16 cellular contexts compared by ENCODE assay signal in genomic region chr3:23017800-23018199, GRCh38.
DNase-seq lines count a peak whose midpoint lies in the region; ATAC-seq, FAIRE-seq and TF ChIP-seq lines count a peak whose summit lies in the region.
"Had no signal": no experiment of that assay in that cellular context is flagged by ENCODE, and none has a peak within 500 bp of the region (broad histone marks: within the 10 kb centered on the region; RNA-seq: fewer than 3 reads in every experiment).

No MANE protein-coding gene starts in this region.

- TF ChIP-seq CTCF in D721Med (IDR thresholded peaks at IDR 0.05; ENCODE audit: insufficient read depth, missing control alignments) (no peak), GM20000 (IDR thresholded peaks at IDR 0.05; ENCODE audit: extremely low read depth, missing control alignments) (no peak)

- no peak overlapping the region for H3K14ac ChIP-seq in trophoblast cell (ENCODE audit: low read length)

- H2AK5ac ChIP-seq in trophoblast cell (ENCODE audit: low read length): no peak overlapping the region

- H3K4me3 ChIP-seq in trophoblast cell (ENCODE audit: low read depth, low read length): no peak overlapping the region
- H3K4me3 ChIP-seq: cardiac muscle cell had no signal

- H2BK5ac ChIP-seq in trophoblast cell (ENCODE audit: low read depth, low read length, poor library complexity): no peak overlapping the region

- no peak overlapping the region for H4K8ac ChIP-seq in trophoblast cell (ENCODE audit: low read depth, low read length)

- no peaks in the 10 kb centered on the region for H3K27me3 ChIP-seq in trophoblast cell (ENCODE audit: insufficient read depth, low read length)
- H3K27me3 ChIP-seq: cardiac muscle cell had no signal

- DNase-seq in HCEC 1CT: peak; percentile 6
- peak; percentile 85 for DNase-seq in RPMI7951 (ENCODE audit: low read depth)
- DNase-seq in epithelial cell of prostate (ENCODE audit: low read depth, low spot score): peak; percentile 43
- DNase-seq in trophoblast cell: peak; percentile 94 to 98
- DNase-seq in NCI-H187 treated with DMSO at 0.1 percent for 48 hours (lab: John Stamatoyannopoulos, UW): no peak
- no peak for DNase-seq in D721Med (ENCODE audit: insufficient read length, low spot score)
- DNase-seq in GM20000 (ENCODE audit: low spot score): no peak
- DNase-seq: activated CD4-positive, alpha-beta T cell treated with anti-CD3 and anti-CD28 coated beads, Interleukin-2, amount 10 ng/mL, durations not matched to agents 7 days and 5 days; CD4-positive, alpha-beta memory T cell; KG1; NCI-H1436 treated with DMSO at 0.1 percent for 48 hours; NCI-H526; nucleus accumbens; T-helper 9 cell had no signal

- ATAC-seq in HG03025 (IDR thresholded peaks at IDR 0.05; ENCODE audit: low FRiP score, unreplicated experiment): no peak

- no peak for FAIRE-seq in D721Med (lab: Jason Lieb, UNC)

- no peaks in the 10 kb centered on the region for H3K9me3 ChIP-seq in trophoblast cell (ENCODE audit: insufficient read depth, low read depth, low read length)

- no peak overlapping the region for H2AFZ ChIP-seq in trophoblast cell (ENCODE audit: insufficient read depth, low read length, poor library complexity)

- no peak overlapping the region for H2BK12ac ChIP-seq in trophoblast cell (ENCODE audit: low read length)

- no peaks in the 10 kb centered on the region for H3K36me3 ChIP-seq in trophoblast cell (ENCODE audit: control insufficient read depth in 1 of 2, insufficient read depth in 2 of 2, low read length in 2 of 2)
- H3K36me3 ChIP-seq: cardiac muscle cell had no signal

- H2BK120ac ChIP-seq in trophoblast cell (ENCODE audit: insufficient read depth, low read length, poor library complexity): no peak overlapping the region

- no peak overlapping the region for H3K23ac ChIP-seq in trophoblast cell (ENCODE audit: low read length)

- H3K79me1 ChIP-seq in trophoblast cell (ENCODE audit: low read length): peaks cover 11% of the 10 kb centered on the region

- no CpG with 5 or more reads among the region's 1 CpG for WGBS in trophoblast cell (ENCODE audit: extremely low coverage, insufficient coverage, insufficient read length)

- no peaks in the 10 kb centered on the region for H3K79me2 ChIP-seq in trophoblast cell (ENCODE audit: control insufficient read depth, insufficient read depth, low read length, poor library complexity)

- H3K18ac ChIP-seq in trophoblast cell (ENCODE audit: low read length): no peak overlapping the region

- H4K91ac ChIP-seq in trophoblast cell (ENCODE audit: low read depth, low read length): no peak overlapping the region

- H3K4me2 ChIP-seq in trophoblast cell (ENCODE audit: low read length): peak overlapping the region; percentile 5

- no peak overlapping the region for H4K12ac ChIP-seq in trophoblast cell (ENCODE audit: low read depth, low read length)

- no peak overlapping the region for H3K4ac ChIP-seq in trophoblast cell (ENCODE audit: low read depth, low read length)

- H3K27ac ChIP-seq in epithelial cell of prostate (no peak overlapping the region), trophoblast cell (ENCODE audit: low read depth, low read length) (no peak overlapping the region)
- H3K27ac ChIP-seq: cardiac muscle cell had no signal

- no peak overlapping the region for H3K9ac ChIP-seq in trophoblast cell (ENCODE audit: low read length)

- peaks cover 14 to 16% of the 10 kb centered on the region in 2 experiments for H3K4me1 ChIP-seq in trophoblast cell (ENCODE audit: control insufficient read depth in 1 of 2, insufficient read depth in 2 of 2, low read length in 2 of 2)

Comparison
In these comparisons a context has a peak if more than half of its experiments do, and no peak if none do; other contexts are left out.
1. DNase-seq: peak in HCEC 1CT (single experiment), RPMI7951 (single experiment), epithelial cell of prostate (single experiment) and trophoblast cell (2 of 2); none in NCI-H187 treated with DMSO at 0.1 percent for 48 hours (single experiment), D721Med (single experiment) and GM20000 (single experiment).